In the genomic region with DNA sequence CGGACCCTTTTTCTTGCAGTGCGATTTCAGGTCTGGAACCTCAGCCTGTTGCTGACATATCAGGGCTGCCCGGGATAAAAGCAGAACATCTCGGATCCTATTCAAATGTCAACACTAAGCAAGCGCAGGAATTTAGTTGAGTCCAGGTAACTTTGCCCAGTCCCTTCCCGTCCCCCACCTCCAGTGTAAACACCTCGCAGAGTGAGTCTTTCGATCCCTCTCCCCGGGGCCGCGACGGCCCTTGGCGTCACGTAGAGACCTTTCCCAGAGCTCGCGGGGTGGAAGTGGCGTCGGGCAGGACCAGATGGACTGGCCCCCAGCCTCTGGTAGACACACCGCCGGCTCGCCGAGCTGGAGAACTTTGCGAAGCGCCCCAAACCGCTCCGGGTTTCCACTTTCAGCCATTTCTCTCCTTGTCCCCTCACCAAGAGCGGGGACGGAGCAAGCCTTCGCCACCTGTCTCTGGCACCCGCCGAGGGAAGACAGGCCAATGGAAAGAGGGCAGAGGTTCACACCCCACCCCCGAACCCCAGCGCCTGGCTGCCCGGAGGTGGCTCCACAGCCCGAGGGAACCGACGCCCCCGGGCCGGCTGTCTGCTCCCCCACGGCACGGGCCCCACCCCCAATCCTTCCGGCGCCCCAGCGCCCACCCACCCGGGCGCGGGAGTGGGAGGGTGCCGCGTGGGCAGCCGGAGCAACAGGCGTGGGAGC, we compare ENCODE assay signal across 9 cellular contexts. TPM values are rescaled to one million over a fixed set of nuclear protein-coding genes. Genes with fewer than 3 reads are reported as not detected.
DNase-seq lines count a peak whose midpoint lies in the region; ATAC-seq lines count a peak whose summit lies in the region.
"Had no signal": no experiment of that assay in that cellular context is flagged by ENCODE, and none has a peak within 500 bp of the region (broad histone marks: within the 10 kb centered on the region; RNA-seq: fewer than 3 reads in every experiment).

No MANE protein-coding gene starts in this region.

- H3K9me3 Mint-ChIP-seq in activated T-cell treated with anti-CD3 and anti-CD28 coated beads, Interleukin-2, amount 50 U/mL, for 72 hours, result no peaks in the 10 kb centered on the region
- H3K9me3 Mint-ChIP-seq in stimulated activated naive B cell treated with anti-CD40 and anti-IgM and Interleukin-4, amounts not matched to agents 10 μg/mL and 1 μg/mL and 100 μg/mL, for 72 hours, result no peaks in the 10 kb centered on the region

- H3K27ac ChIP-seq in iPS-20b (ENCODE audit: low read length), result no peak overlapping the region

- peak overlapping the region; percentile 44 to 69 for H3K4me3 Mint-ChIP-seq in activated T-cell treated with anti-CD3 and anti-CD28 coated beads, Interleukin-2, amount 50 U/mL, for 72 hours
- peak overlapping the region; percentile 30 to 43 for H3K4me3 Mint-ChIP-seq in stimulated activated naive B cell treated with anti-CD40 and anti-IgM and Interleukin-4, amounts not matched to agents 10 μg/mL and 1 μg/mL and 100 μg/mL, for 72 hours

- H3K9ac ChIP-seq in iPS-20b (ENCODE audit: low read depth, low read length), result no peak overlapping the region

- peaks cover 9% of the 10 kb centered on the region; the same call in 1 of the 2 replicates for H3K4me1 ChIP-seq in iPS-20b (ENCODE audit: insufficient read depth, low read length)

- H3K4me1 Mint-ChIP-seq in activated T-cell treated with anti-CD3 and anti-CD28 coated beads, Interleukin-2, amount 50 U/mL, for 72 hours (ENCODE audit: low read depth), result peaks cover 7% of the 10 kb centered on the region
- H3K4me1 Mint-ChIP-seq in stimulated activated naive B cell treated with anti-CD40 and anti-IgM and Interleukin-4, amounts not matched to agents 10 μg/mL and 1 μg/mL and 100 μg/mL, for 72 hours, result peaks cover 7 to 17% of the 10 kb centered on the region in 2 donors

- H3K27me3 Mint-ChIP-seq in activated T-cell treated with anti-CD3 and anti-CD28 coated beads, Interleukin-2, amount 50 U/mL, for 72 hours (ENCODE audit: low read depth), result peaks cover 78% of the 10 kb centered on the region
- peaks cover 56 to 81% of the 10 kb centered on the region in 2 donors for H3K27me3 Mint-ChIP-seq in stimulated activated naive B cell treated with anti-CD40 and anti-IgM and Interleukin-4, amounts not matched to agents 10 μg/mL and 1 μg/mL and 100 μg/mL, for 72 hours

- no peaks in the 10 kb centered on the region for H3K36me3 ChIP-seq in iPS-20b (ENCODE audit: insufficient read depth, low read depth, low read length)

- DNase-seq in DMS153 (lab: John Stamatoyannopoulos, UW) (peak; percentile 6), DMS153 treated with DMSO at 0.1 percent for 48 hours (lab: John Stamatoyannopoulos, UW; ENCODE audit: unreplicated experiment) (no peak), NCI-H2107 (lab: John Stamatoyannopoulos, UW) (no peak), NCI-H2196 treated with DMSO at 0.1 percent for 48 hours (lab: John Stamatoyannopoulos, UW; ENCODE audit: unreplicated experiment) (no peak)
- DNase-seq in activated T-cell treated with anti-CD3 and anti-CD28 coated beads, Interleukin-2, amount 50 U/mL, for 72 hours, result peak in 1 of 2 donors; percentile 5
- no peak for DNase-seq in stimulated activated naive B cell treated with anti-CD40 and anti-IgM and Interleukin-4, amounts not matched to agents 10 μg/mL and 1 μg/mL and 100 μg/mL, for 72 hours

- no peaks in the 10 kb centered on the region for H3K9me3 ChIP-seq in iPS-20b (ENCODE audit: insufficient read depth, low read depth, low read length)

- peaks cover 94% of the 10 kb centered on the region for H3K27me3 ChIP-seq in iPS-20b (ENCODE audit: insufficient read depth, low read length)

- H3K27ac Mint-ChIP-seq in activated T-cell treated with anti-CD3 and anti-CD28 coated beads, Interleukin-2, amount 50 U/mL, for 72 hours, result no peak overlapping the region
- no peak overlapping the region for H3K27ac Mint-ChIP-seq in stimulated activated naive B cell treated with anti-CD40 and anti-IgM and Interleukin-4, amounts not matched to agents 10 μg/mL and 1 μg/mL and 100 μg/mL, for 72 hours

- H3K4me3 ChIP-seq in iPS-20b (ENCODE audit: low read length), result peak overlapping the region; percentile 37; the same call in 1 of the 2 replicates

- ATAC-seq in activated T-cell treated with anti-CD3 and anti-CD28 coated beads, Interleukin-2, amount 50 U/mL, for 72 hours (replicated peaks in 1 of 2), result peak; percentile 12 to 15
- no peak for ATAC-seq in stimulated activated naive B cell treated with anti-CD40 and anti-IgM and Interleukin-4, amounts not matched to agents 10 μg/mL and 1 μg/mL and 100 μg/mL, for 72 hours (replicated peaks)
- no peak for ATAC-seq in GM18502 (IDR thresholded peaks at IDR 0.05; ENCODE audit: poor library complexity, unreplicated experiment)

- no peaks in the 10 kb centered on the region for H3K36me3 Mint-ChIP-seq in activated T-cell treated with anti-CD3 and anti-CD28 coated beads, Interleukin-2, amount 50 U/mL, for 72 hours (ENCODE audit: insufficient read depth in 2 of 2)
- H3K36me3 Mint-ChIP-seq in stimulated activated naive B cell treated with anti-CD40 and anti-IgM and Interleukin-4, amounts not matched to agents 10 μg/mL and 1 μg/mL and 100 μg/mL, for 72 hours, result no peaks in the 10 kb centered on the region

RNA-seq across cellular contexts. Expression of a gene that starts 0.6 kb away (rescaled TPM):
- total RNA-seq in activated T-cell treated with anti-CD3 and anti-CD28 coated beads, Interleukin-2, amount 50 U/mL, for 72 hours, result not detected
- total RNA-seq: LHCN-M2 had no signal

Comparison
In these comparisons a context has a peak if more than half of its experiments do, and no peak if none do; other contexts are left out.
1. ATAC-seq: peak in activated T-cell treated with anti-CD3 and anti-CD28 coated beads, Interleukin-2, amount 50 U/mL, for 72 hours (2 of 2); none in stimulated activated naive B cell treated with anti-CD40 and anti-IgM and Interleukin-4, amounts not matched to agents 10 μg/mL and 1 μg/mL and 100 μg/mL, for 72 hours (0 of 2) and GM18502 (single experiment).